ENCODE assay signal across 26 cellular contexts in genomic region chr14:64347748-64348147, GRCh38.
"Had no signal": no experiment of that assay in that cellular context is flagged by ENCODE, and none has a peak within 500 bp of the region (broad histone marks: within the 10 kb centered on the region; RNA-seq: fewer than 3 reads in every experiment).

No MANE protein-coding gene starts in this region.

- H3K27ac ChIP-seq: epithelial cell of prostate, esophagus squamous epithelium, gastrocnemius medialis, heart right ventricle, left lung, lower lobe of right lung had no signal

- H3K27me3 ChIP-seq: esophagus squamous epithelium, gastrocnemius medialis, heart right ventricle, left lung had no signal

- FAIRE-seq: endometrium, islet of Langerhans, keratinocyte had no signal

- DNase-seq: cortex of kidney; effector CD8-positive, alpha-beta T cell; effector memory CD8-positive, alpha-beta T cell; endodermal cell; erythroblast; esophagus squamous epithelium; foreskin fibroblast; foreskin melanocyte; gastrocnemius medialis; glutamatergic neuron; head of caudate nucleus; heart right ventricle; hippocampal formation; left cardiac atrium; left lung; left ventricle myocardium superior; lower lobe of right lung; mesenchymal stem cell; mucosa of descending colon; naive B cell; naive thymus-derived CD8-positive, alpha-beta T cell had no signal

- ATAC-seq: effector memory CD8-positive, alpha-beta T cell; esophagus mucosa; gastrocnemius medialis; heart right ventricle; left cardiac atrium; left lung; left ventricle myocardium superior; lower lobe of right lung; mucosa of descending colon; naive thymus-derived CD8-positive, alpha-beta T cell had no signal

- H3K9me3 ChIP-seq: esophagus squamous epithelium, gastrocnemius medialis, heart right ventricle, left lung, lower lobe of right lung, mucosa of descending colon had no signal

- H3K4me1 ChIP-seq: esophagus squamous epithelium, gastrocnemius medialis, heart right ventricle, left lung, lower lobe of right lung had no signal

- H3K36me3 ChIP-seq: esophagus squamous epithelium, gastrocnemius medialis, heart right ventricle, left lung, lower lobe of right lung had no signal

- H3K4me3 ChIP-seq: esophagus squamous epithelium, gastrocnemius medialis, heart right ventricle, left lung, lower lobe of right lung, mucosa of descending colon had no signal
